8 cellular contexts compared by ENCODE assay signal in the genomic region with DNA sequence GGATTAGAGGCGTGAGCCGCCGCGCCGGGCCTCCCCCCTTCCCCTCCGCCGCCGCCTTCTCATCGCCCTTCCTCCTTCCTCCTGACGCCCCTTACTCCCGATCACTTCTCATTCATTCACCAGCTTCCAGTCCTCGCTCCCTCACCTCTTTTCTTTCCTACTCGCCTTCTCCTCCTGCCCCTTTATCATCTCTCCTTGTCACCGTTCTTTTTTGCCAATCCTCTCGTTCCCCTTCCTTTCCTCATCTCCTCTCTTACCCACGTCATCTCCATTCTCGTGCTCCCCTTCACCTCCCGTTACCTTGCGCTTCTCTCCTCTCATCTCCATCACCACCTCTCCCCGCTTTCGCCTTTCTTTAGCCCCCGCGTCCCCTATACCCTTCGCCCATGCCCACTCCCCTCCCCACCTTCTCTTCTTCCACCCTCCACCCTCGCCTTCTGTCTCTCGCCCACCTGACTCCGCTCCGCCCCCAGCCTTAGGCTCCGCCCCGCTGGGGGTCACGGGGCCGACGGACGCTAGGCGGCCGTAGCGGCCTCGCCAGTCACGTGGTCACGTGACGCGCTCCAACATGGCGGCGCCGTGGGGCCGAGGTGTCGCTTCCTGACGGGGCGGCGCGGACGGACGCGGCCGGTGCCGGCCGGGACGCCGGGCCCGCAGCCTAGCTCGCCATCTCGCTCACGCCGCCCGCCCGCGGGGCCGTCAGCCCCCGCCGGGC. TPM values are rescaled to one million over a fixed set of nuclear protein-coding genes. Genes with fewer than 3 reads are reported as not detected.
DNase-seq lines count a peak whose midpoint lies in the region; ATAC-seq and TF ChIP-seq lines count a peak whose summit lies in the region.

A gene (plus strand): TSS at position 544 of the 715 bp plus-strand sequence. CDS start 179 bp downstream, outside the sequence.

- BruUV-seq in PC-9 (replicated peaks; lab: Mats Ljungman, UMichigan): no TSS peak

- peak within 1 kb of the TSS; percentile 95 for H2AFZ ChIP-seq in PC-9

- H3K79me2 ChIP-seq in PC-9 (ENCODE audit: low read depth): peaks cover 48% of the 10 kb centered on the region

- ATAC-seq in GM21529 (IDR thresholded peaks at IDR 0.05; ENCODE audit: unreplicated experiment): peak; percentile 70

- peak within 1 kb of the TSS; percentile 69 to 98 for H3K9ac ChIP-seq in mucosa of rectum (ENCODE audit: low read depth in 1 of 2, low read length in 2 of 2)

- POLR2A ChIA-PET in PC-9 (lab: Charles Lee; ENCODE audit: unreplicated experiment): no interaction called here

- CTCF ChIA-PET in PC-9 (lab: Charles Lee): interaction anchor here (0.7 to 1.1 kb wide), 2 partner anchors 125 to 170 kb away, joined by 3 read pairs; no protein-coding TSS in a partner anchor

- H3K4me3 ChIP-seq in PC-9: peak within 1 kb of the TSS; percentile 65
- peak within 1 kb of the TSS; percentile 75 for H3K4me3 ChIP-seq in epithelial cell of proximal tubule (ENCODE audit: low read depth, low read length)
- H3K4me3 ChIP-seq in mucosa of rectum (ENCODE audit: low read length in 2 of 2): peak within 1 kb of the TSS; percentile 84 to 98

- H3K9me2 ChIP-seq in PC-9 (ENCODE audit: insufficient read depth): no peaks in the 10 kb centered on the region

- no peaks in the 10 kb centered on the region for H3K27me3 ChIP-seq in PC-9 (ENCODE audit: insufficient read depth, low read depth)
- H3K27me3 ChIP-seq in mucosa of rectum (ENCODE audit: control insufficient read depth in 2 of 2, insufficient read depth in 2 of 2, low read length in 2 of 2): no peaks in the 10 kb centered on the region

- peaks cover 17% of the 10 kb centered on the region; the same call in 1 of the 2 replicates for H3F3A ChIP-seq in PC-9 (ENCODE audit: insufficient read depth, low read depth)

- no peak for TF ChIP-seq RAD21 in Ishikawa (IDR thresholded peaks at IDR 0.05; ENCODE audit: low read depth)

- TF ChIP-seq CTCF in PC-9 (conservative IDR thresholded peaks at IDR 0.05) (peak; percentile 7; the same call in 1 of the 2 replicates), epithelial cell of proximal tubule (conservative IDR thresholded peaks at IDR 0.05; ENCODE audit: low read depth, low read length) (no peak)

- peaks cover 21% of the 10 kb centered on the region; the same call in 1 of the 2 replicates for H4K20me1 ChIP-seq in PC-9 (ENCODE audit: insufficient read depth)

- H3K4me2 ChIP-seq in PC-9: peak within 1 kb of the TSS; percentile 97

- DNase-seq in DMS 273 treated with DMSO at 0.1 percent for 48 hours (lab: John Stamatoyannopoulos, UW): peak; percentile 80
- peak; percentile 82 to 97 for DNase-seq in PC-9
- peak; percentile 94 for DNase-seq in activated T-cell treated with anti-CD3 and anti-CD28 coated beads, Interleukin-2, amount 50 U/mL, for 1 hour
- no peak for DNase-seq in epithelial cell of proximal tubule (ENCODE audit: low read depth)
- peak; percentile 81 to 84 for DNase-seq in stimulated activated CD8-positive, alpha-beta memory T cell treated with anti-CD3 and anti-CD28 coated beads, Interleukin-4, amount 100 ng/mL, for 4 hours (ENCODE audit: low read depth in 2 of 2, low spot score in 1 of 2)

- no peaks in the 10 kb centered on the region for H3K9me3 ChIP-seq in PC-9 (ENCODE audit: insufficient read depth, low read depth)
- H3K9me3 ChIP-seq in mucosa of rectum (ENCODE audit: control insufficient read depth in 2 of 2, low read length in 2 of 2): no peaks in the 10 kb centered on the region

- H3K4me1 ChIP-seq in PC-9 (replicated peaks; ENCODE audit: insufficient read depth) (peaks cover 36% of the 10 kb centered on the region), mucosa of rectum (ENCODE audit: control insufficient read depth in 2 of 2, insufficient read depth in 2 of 2, low read length in 2 of 2) (peaks cover 33 to 42% of the 10 kb centered on the region in 2 donors)

- intact Hi-C loops in PC-9 (cut with micrococcal nuclease; ENCODE audit: unreplicated experiment): loop anchor here (5.0 kb wide), 1 partner anchor 264 kb away; no protein-coding TSS in a partner anchor

- TF ChIP-seq EP300 in Ishikawa (IDR thresholded peaks at IDR 0.05; ENCODE audit: borderline replicate concordance): no peak

- H3K36me3 ChIP-seq in PC-9 (ENCODE audit: low read depth) (no peaks in the 10 kb centered on the region), mucosa of rectum (ENCODE audit: control insufficient read depth in 2 of 2, insufficient read depth in 2 of 2, low read length in 2 of 2) (no peaks in the 10 kb centered on the region)

- H3K27ac ChIP-seq in PC-9 (peak within 1 kb of the TSS; percentile 90), mucosa of rectum (ENCODE audit: low read depth in 2 of 2, low read length in 2 of 2) (peak within 1 kb of the TSS; percentile 94 to 98)

TF ChIP-seq in Ishikawa, 13 proteins besides CTCF, POLR2A, EP300 and RAD21:
- no peak for TF ChIP-seq TEAD4 (IDR thresholded peaks at IDR 0.05)
- TF ChIP-seq TAF1 (IDR thresholded peaks at IDR 0.05; ENCODE audit: low read depth): peak; percentile 91
- TF ChIP-seq CEBPB (IDR thresholded peaks at IDR 0.05): no peak
- no peak for TF ChIP-seq NFIC (IDR thresholded peaks at IDR 0.05)
- TF ChIP-seq ZBTB7A (IDR thresholded peaks at IDR 0.05; ENCODE audit: low read depth): no peak; the same call in 1 of the 2 replicates
- TF ChIP-seq FOXM1 (IDR thresholded peaks at IDR 0.05; ENCODE audit: borderline replicate concordance, low read depth): no peak
- peak; percentile 95 for TF ChIP-seq YY1 (IDR thresholded peaks at IDR 0.05; ENCODE audit: low read depth)
- TF ChIP-seq, protein P1, sequence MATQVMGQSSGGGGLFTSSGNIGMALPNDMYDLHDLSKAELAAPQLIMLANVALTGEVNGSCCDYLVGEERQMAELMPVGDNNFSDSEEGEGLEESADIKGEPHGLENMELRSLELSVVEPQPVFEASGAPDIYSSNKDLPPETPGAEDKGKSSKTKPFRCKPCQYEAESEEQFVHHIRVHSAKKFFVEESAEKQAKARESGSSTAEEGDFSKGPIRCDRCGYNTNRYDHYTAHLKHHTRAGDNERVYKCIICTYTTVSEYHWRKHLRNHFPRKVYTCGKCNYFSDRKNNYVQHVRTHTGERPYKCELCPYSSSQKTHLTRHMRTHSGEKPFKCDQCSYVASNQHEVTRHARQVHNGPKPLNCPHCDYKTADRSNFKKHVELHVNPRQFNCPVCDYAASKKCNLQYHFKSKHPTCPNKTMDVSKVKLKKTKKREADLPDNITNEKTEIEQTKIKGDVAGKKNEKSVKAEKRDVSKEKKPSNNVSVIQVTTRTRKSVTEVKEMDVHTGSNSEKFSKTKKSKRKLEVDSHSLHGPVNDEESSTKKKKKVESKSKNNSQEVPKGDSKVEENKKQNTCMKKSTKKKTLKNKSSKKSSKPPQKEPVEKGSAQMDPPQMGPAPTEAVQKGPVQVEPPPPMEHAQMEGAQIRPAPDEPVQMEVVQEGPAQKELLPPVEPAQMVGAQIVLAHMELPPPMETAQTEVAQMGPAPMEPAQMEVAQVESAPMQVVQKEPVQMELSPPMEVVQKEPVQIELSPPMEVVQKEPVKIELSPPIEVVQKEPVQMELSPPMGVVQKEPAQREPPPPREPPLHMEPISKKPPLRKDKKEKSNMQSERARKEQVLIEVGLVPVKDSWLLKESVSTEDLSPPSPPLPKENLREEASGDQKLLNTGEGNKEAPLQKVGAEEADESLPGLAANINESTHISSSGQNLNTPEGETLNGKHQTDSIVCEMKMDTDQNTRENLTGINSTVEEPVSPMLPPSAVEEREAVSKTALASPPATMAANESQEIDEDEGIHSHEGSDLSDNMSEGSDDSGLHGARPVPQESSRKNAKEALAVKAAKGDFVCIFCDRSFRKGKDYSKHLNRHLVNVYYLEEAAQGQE (IDR thresholded peaks at IDR 0.05; ENCODE audit: low read depth): no peak; the same call in 1 of the 2 replicates
- TF ChIP-seq, protein P2, sequence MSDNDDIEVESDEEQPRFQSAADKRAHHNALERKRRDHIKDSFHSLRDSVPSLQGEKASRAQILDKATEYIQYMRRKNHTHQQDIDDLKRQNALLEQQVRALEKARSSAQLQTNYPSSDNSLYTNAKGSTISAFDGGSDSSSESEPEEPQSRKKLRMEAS (IDR thresholded peaks at IDR 0.05): peak; percentile 73; the same call in 1 of the 2 replicates
- TF ChIP-seq EGR1 (IDR thresholded peaks at IDR 0.05): peak; percentile 58; the same call in 1 of the 2 replicates
- TF ChIP-seq, protein P3, sequence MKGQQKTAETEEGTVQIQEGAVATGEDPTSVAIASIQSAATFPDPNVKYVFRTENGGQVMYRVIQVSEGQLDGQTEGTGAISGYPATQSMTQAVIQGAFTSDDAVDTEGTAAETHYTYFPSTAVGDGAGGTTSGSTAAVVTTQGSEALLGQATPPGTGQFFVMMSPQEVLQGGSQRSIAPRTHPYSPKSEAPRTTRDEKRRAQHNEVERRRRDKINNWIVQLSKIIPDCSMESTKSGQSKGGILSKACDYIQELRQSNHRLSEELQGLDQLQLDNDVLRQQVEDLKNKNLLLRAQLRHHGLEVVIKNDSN (IDR thresholded peaks at IDR 0.05): peak; percentile 98
- TF ChIP-seq TCF12 (IDR thresholded peaks at IDR 0.05; ENCODE audit: low read depth): peak; percentile 31; the same call in 1 of the 2 replicates
TF ChIP-seq in Ishikawa: peak in this region for 6.

RNA-seq across cellular contexts. Expression of the gene that starts here (rescaled TPM):
- total RNA-seq in PC-9 (2021) (39.9 and 47.0 TPM in 2 replicates), epithelial cell of proximal tubule (19.0 and 20.5 TPM in 2 replicates)
